10 cellular contexts compared by ENCODE assay signal in genomic region chr4:139857021-139857420, GRCh38.
DNase-seq lines count a peak whose midpoint lies in the region; ATAC-seq lines count a peak whose summit lies in the region.
"Had no signal": no experiment of that assay in that cellular context is flagged by ENCODE, and none has a peak within 500 bp of the region (broad histone marks: within the 10 kb centered on the region; RNA-seq: fewer than 3 reads in every experiment).

No MANE protein-coding gene starts in this region.

- H2BK15ac ChIP-seq in mesenchymal stem cell (ENCODE audit: low read depth, poor library complexity, severe bottlenecking), result no peak overlapping the region

- no peak overlapping the region for H4K8ac ChIP-seq in mesenchymal stem cell (ENCODE audit: low read length)

- no peak overlapping the region for H3K14ac ChIP-seq in mesenchymal stem cell (ENCODE audit: low read length in 2 of 2)

- no peak overlapping the region for H2BK12ac ChIP-seq in mesenchymal stem cell (ENCODE audit: low read length in 2 of 2)

- peaks cover 0 to 4% of the 10 kb centered on the region in 2 experiments for H3K36me3 ChIP-seq in mesenchymal stem cell (ENCODE audit: control insufficient read depth in 1 of 2, insufficient read depth in 2 of 2, low read depth in 1 of 2, low read length in 2 of 2)

- H3K4me3 ChIP-seq in mesenchymal stem cell (ENCODE audit: insufficient read depth in 1 of 2, low read depth in 1 of 2, low read length in 2 of 2), result no peak overlapping the region

- no peak overlapping the region for H3K18ac ChIP-seq in mesenchymal stem cell (ENCODE audit: low read depth in 1 of 2, low read length in 2 of 2)

- 3% methylated on average over 3 of the region's 4 CpGs for WGBS in mesenchymal stem cell

- H3K9me3 ChIP-seq in mesenchymal stem cell (ENCODE audit: control insufficient read depth, low read length), result no peaks in the 10 kb centered on the region

- H2AFZ ChIP-seq in mesenchymal stem cell (ENCODE audit: low read depth, low read length), result no peak overlapping the region

- ATAC-seq in HG03139 (IDR thresholded peaks at IDR 0.05; ENCODE audit: unreplicated experiment), result no peak
- ATAC-seq in HG03108 (IDR thresholded peaks at IDR 0.05; ENCODE audit: unreplicated experiment), result no peak
- no peak for ATAC-seq in HG02884 (IDR thresholded peaks at IDR 0.05; ENCODE audit: unreplicated experiment)
- ATAC-seq: activated T-cell treated with anti-CD3 and anti-CD28 coated beads, Interleukin-2, amount 50 U/mL, for 72 hours; Right ventricle myocardium inferior had no signal

- H2AK5ac ChIP-seq in mesenchymal stem cell (ENCODE audit: low read length, severe bottlenecking), result no peak overlapping the region

- DNase-seq in ELF-1 (ENCODE audit: low read depth, low spot score) (peak; percentile 71), NCI-H2029 (lab: John Stamatoyannopoulos, UW) (peak; percentile 47), UCSD-AML1 (lab: John Stamatoyannopoulos, UW; ENCODE audit: unreplicated experiment) (peak; percentile 22), mesenchymal stem cell (peak; percentile 63), T1000 (lab: John Stamatoyannopoulos, UW) (no peak)
- DNase-seq: activated T-cell treated with anti-CD3 and anti-CD28 coated beads, Interleukin-2, amount 50 U/mL, for 72 hours had no signal

- H4K91ac ChIP-seq in mesenchymal stem cell (ENCODE audit: low read length), result no peak overlapping the region

- no peak overlapping the region for H3K27ac ChIP-seq in mesenchymal stem cell (ENCODE audit: low read length, poor library complexity, severe bottlenecking)

- peaks cover 3% of the 10 kb centered on the region for H3K4me1 ChIP-seq in mesenchymal stem cell (ENCODE audit: control insufficient read depth, insufficient read depth, low read depth, low read length)

- H2BK5ac ChIP-seq in mesenchymal stem cell (ENCODE audit: low read depth, low read length, poor library complexity, severe bottlenecking), result no peak overlapping the region

- H2BK120ac ChIP-seq in mesenchymal stem cell (ENCODE audit: low read depth, low read length), result no peak overlapping the region

- H3K4ac ChIP-seq in mesenchymal stem cell (ENCODE audit: low read depth in 1 of 2, low read length in 2 of 2), result no peak overlapping the region

- H3K4me2 ChIP-seq in mesenchymal stem cell (ENCODE audit: low read length, poor library complexity, severe bottlenecking), result no peak overlapping the region

- no peak overlapping the region for H3K23ac ChIP-seq in mesenchymal stem cell (ENCODE audit: low read length in 2 of 2)

- H3K27me3 ChIP-seq in mesenchymal stem cell (ENCODE audit: control insufficient read depth in 1 of 2, insufficient read depth in 1 of 2, low read length in 2 of 2), result no peaks in the 10 kb centered on the region

- peaks cover 2% of the 10 kb centered on the region for H3K79me1 ChIP-seq in mesenchymal stem cell (replicated peaks; ENCODE audit: low read length, poor library complexity, severe bottlenecking)

- H3K9ac ChIP-seq in mesenchymal stem cell (ENCODE audit: low read length), result no peak overlapping the region
